40 cellular contexts compared by ENCODE assay signal in genomic region chr2:136994793-136995192, GRCh38.
"Had no signal": no experiment of that assay in that cellular context is flagged by ENCODE, and none has a peak within 500 bp of the region (broad histone marks: within the 10 kb centered on the region; RNA-seq: fewer than 3 reads in every experiment).

No MANE protein-coding gene starts in this region.

- H3K9me3 Mint-ChIP-seq: activated naive CD4-positive, alpha-beta T cell treated with anti-CD3 and anti-CD28 coated beads for 36 hours; activated naive CD4-positive, alpha-beta T cell treated with anti-CD3 and anti-CD28 coated beads, Interleukin-2, amount 10 ng/mL, durations not matched to agents 7 days and 5 days; activated naive CD8-positive, alpha-beta T cell treated with anti-CD3 and anti-CD28 coated beads for 36 hours; activated naive CD8-positive, alpha-beta T cell treated with anti-CD3 and anti-CD28 coated beads, Interleukin-2, amount 10 ng/mL, durations not matched to agents 7 days and 5 days; activated naive CD8-positive, alpha-beta T cell treated with anti-CD3 and anti-CD28 coated beads, Interleukin-2, amount 50 U/mL, for 24 hours; activated T-cell treated with anti-CD3 and anti-CD28 coated beads, Interleukin-2, amount 50 U/mL, for 24 hours; activated T-cell treated with anti-CD3 and anti-CD28 coated beads, Interleukin-2, amount 50 U/mL, for 4 hours; activated T-cell treated with anti-CD3 and anti-CD28 coated beads, Interleukin-2, amount 50 U/mL, for 72 hours; activated T-helper 1 cell treated with anti-CD3 and anti-CD28 coated beads, Interleukin-12 subunit alpha, Interleukin-12 subunit beta, Interleukin-2, Interleukin-4 antibody, amounts not matched to agents 30 ng/mL and 10 ng/mL and 1 ng/mL, durations not matched to agents 14 hours and 24 hours and 36 hours; activated T-helper 2 cell treated with anti-CD3 and anti-CD28 coated beads, Interferon-gamma antibody, Interleukin-2, Interleukin-4, amounts not matched to agents 10 μg/mL and 5 μg/mL and 100 μg/mL, durations not matched to agents 14 hours and 24 hours and 36 hours had no signal

- H3K4me3 Mint-ChIP-seq: activated naive CD4-positive, alpha-beta T cell treated with anti-CD3 and anti-CD28 coated beads for 36 hours; activated naive CD4-positive, alpha-beta T cell treated with anti-CD3 and anti-CD28 coated beads, Interleukin-2, amount 10 ng/mL, durations not matched to agents 7 days and 5 days; activated naive CD4-positive, alpha-beta T cell treated with anti-CD3 and anti-CD28 coated beads, Interleukin-2, amount 50 U/mL, for 24 hours; activated naive CD8-positive, alpha-beta T cell; activated naive CD8-positive, alpha-beta T cell treated with anti-CD3 and anti-CD28 coated beads for 36 hours; activated naive CD8-positive, alpha-beta T cell treated with anti-CD3 and anti-CD28 coated beads, Interleukin-2, amount 10 ng/mL, durations not matched to agents 7 days and 5 days; activated naive CD8-positive, alpha-beta T cell treated with anti-CD3 and anti-CD28 coated beads, Interleukin-2, amount 50 U/mL, for 24 hours; activated T-cell treated with anti-CD3 and anti-CD28 coated beads, Interleukin-2, amount 50 U/mL, for 24 hours; activated T-cell treated with anti-CD3 and anti-CD28 coated beads, Interleukin-2, amount 50 U/mL, for 4 hours; activated T-cell treated with anti-CD3 and anti-CD28 coated beads, Interleukin-2, amount 50 U/mL, for 72 hours; activated T-helper 1 cell treated with anti-CD3 and anti-CD28 coated beads, Interleukin-12 subunit alpha, Interleukin-12 subunit beta, Interleukin-2, Interleukin-4 antibody, amounts not matched to agents 30 ng/mL and 10 ng/mL and 1 ng/mL, durations not matched to agents 14 hours and 24 hours and 36 hours; activated T-helper 17 cell treated with anti-CD3 and anti-CD28 coated beads, Interleukin-2, amount 50 U/mL, for 72 hours; brain; central memory CD8-positive, alpha-beta T cell had no signal

- FAIRE-seq: astrocyte, bronchial epithelial cell had no signal

- H3K36me3 ChIP-seq: adrenal gland, ascending aorta, brain microvascular endothelial cell, breast epithelium, cardiac muscle cell had no signal

- ATAC-seq: activated naive CD4-positive, alpha-beta T cell treated with anti-CD3 and anti-CD28 coated beads, Interleukin-2, amount 50 U/mL, for 72 hours; activated naive CD8-positive, alpha-beta T cell treated with anti-CD3 and anti-CD28 coated beads, Interleukin-2, amount 50 U/mL, for 24 hours; activated T-cell treated with anti-CD3 and anti-CD28 coated beads, Interleukin-2, amount 50 U/mL, for 4 hours; activated T-cell treated with anti-CD3 and anti-CD28 coated beads, Interleukin-2, amount 50 U/mL, for 72 hours; activated T-helper 17 cell treated with anti-CD3 and anti-CD28 coated beads, Interleukin-2, amount 50 U/mL, for 72 hours; body of pancreas had no signal

- H3K27ac Mint-ChIP-seq: activated naive CD4-positive, alpha-beta T cell treated with anti-CD3 and anti-CD28 coated beads for 36 hours; activated naive CD4-positive, alpha-beta T cell treated with anti-CD3 and anti-CD28 coated beads, Interleukin-2, amount 10 ng/mL, durations not matched to agents 7 days and 5 days; activated naive CD4-positive, alpha-beta T cell treated with anti-CD3 and anti-CD28 coated beads, Interleukin-2, amount 50 U/mL, for 24 hours; activated naive CD4-positive, alpha-beta T cell treated with anti-CD3 and anti-CD28 coated beads, Interleukin-2, amount 50 U/mL, for 72 hours; activated naive CD8-positive, alpha-beta T cell; activated naive CD8-positive, alpha-beta T cell treated with anti-CD3 and anti-CD28 coated beads for 36 hours; activated naive CD8-positive, alpha-beta T cell treated with anti-CD3 and anti-CD28 coated beads, Interleukin-2, amount 10 ng/mL, durations not matched to agents 7 days and 5 days; activated naive CD8-positive, alpha-beta T cell treated with anti-CD3 and anti-CD28 coated beads, Interleukin-2, amount 50 U/mL, for 24 hours; activated T-cell treated with anti-CD3 and anti-CD28 coated beads, Interleukin-2, amount 50 U/mL, for 24 hours; activated T-cell treated with anti-CD3 and anti-CD28 coated beads, Interleukin-2, amount 50 U/mL, for 72 hours; activated T-helper 1 cell treated with anti-CD3 and anti-CD28 coated beads, Interleukin-12 subunit alpha, Interleukin-12 subunit beta, Interleukin-2, Interleukin-4 antibody, amounts not matched to agents 30 ng/mL and 10 ng/mL and 1 ng/mL, durations not matched to agents 14 hours and 24 hours and 36 hours; activated T-helper 17 cell treated with anti-CD3 and anti-CD28 coated beads, Interleukin-2, amount 50 U/mL, for 72 hours; activated T-helper 2 cell treated with anti-CD3 and anti-CD28 coated beads, Interferon-gamma antibody, Interleukin-2, Interleukin-4, amounts not matched to agents 10 μg/mL and 5 μg/mL and 100 μg/mL, durations not matched to agents 14 hours and 24 hours and 36 hours; brain had no signal

- H3K36me3 Mint-ChIP-seq: activated naive CD4-positive, alpha-beta T cell treated with anti-CD3 and anti-CD28 coated beads, Interleukin-2, amount 10 ng/mL, durations not matched to agents 7 days and 5 days; activated naive CD4-positive, alpha-beta T cell treated with anti-CD3 and anti-CD28 coated beads, Interleukin-2, amount 50 U/mL, for 24 hours; activated naive CD4-positive, alpha-beta T cell treated with anti-CD3 and anti-CD28 coated beads, Interleukin-2, amount 50 U/mL, for 72 hours; activated naive CD8-positive, alpha-beta T cell; activated naive CD8-positive, alpha-beta T cell treated with anti-CD3 and anti-CD28 coated beads for 36 hours; activated naive CD8-positive, alpha-beta T cell treated with anti-CD3 and anti-CD28 coated beads, Interleukin-2, amount 10 ng/mL, durations not matched to agents 7 days and 5 days; brain had no signal

- H3K4me1 ChIP-seq: adrenal gland, ascending aorta, body of pancreas, breast epithelium had no signal

- DNase-seq: activated effector memory CD4-positive, alpha-beta T cell treated with anti-CD3 and anti-CD28 coated beads, Interleukin-2, amount 50 U/mL, for 16 hours; activated effector memory CD4-positive, alpha-beta T cell treated with Interleukin-2 at 50 U/mL for 16 hours; activated gamma-delta T cell; activated gamma-delta T cell treated with Interleukin-2 at 50 U/mL for 16 hours; activated naive CD4-positive, alpha-beta T cell; activated naive CD4-positive, alpha-beta T cell treated with anti-CD3 and anti-CD28 coated beads for 36 hours; activated naive CD4-positive, alpha-beta T cell treated with anti-CD3 and anti-CD28 coated beads, Interleukin-2, amount 10 ng/mL, durations not matched to agents 7 days and 5 days; activated naive CD4-positive, alpha-beta T cell treated with anti-CD3 and anti-CD28 coated beads, Interleukin-2, amount 50 U/mL, for 16 hours; activated naive CD4-positive, alpha-beta T cell treated with Interleukin-2 at 50 U/mL for 16 hours; activated naive CD8-positive, alpha-beta T cell treated with anti-CD3 and anti-CD28 coated beads for 36 hours; activated naive CD8-positive, alpha-beta T cell treated with anti-CD3 and anti-CD28 coated beads, Interleukin-2, amount 10 ng/mL, durations not matched to agents 7 days and 5 days; activated naive CD8-positive, alpha-beta T cell treated with anti-CD3 and anti-CD28 coated beads, Interleukin-2, amount 50 U/mL, for 24 hours; activated T-cell treated with anti-CD3 and anti-CD28 coated beads, Interleukin-2, amount 50 U/mL, for 1 hour; activated T-cell treated with anti-CD3 and anti-CD28 coated beads, Interleukin-2, amount 50 U/mL, for 24 hours; activated T-cell treated with anti-CD3 and anti-CD28 coated beads, Interleukin-2, amount 50 U/mL, for 4 hours; activated T-cell treated with anti-CD3 and anti-CD28 coated beads, Interleukin-2, amount 50 U/mL, for 48 hours; activated T-cell treated with anti-CD3 and anti-CD28 coated beads, Interleukin-2, amount 50 U/mL, for 72 hours; adrenal gland; amniotic stem cell; amygdala; anterior cingulate cortex; aorta; body of pancreas; brain microvascular endothelial cell; caudate nucleus; central memory CD4-positive, alpha-beta T cell; cerebellar nuclear complex had no signal

- H3K4me3 ChIP-seq: adrenal gland, ascending aorta, body of pancreas, breast epithelium, cardiac muscle cell had no signal

- H3K27ac ChIP-seq: adrenal gland, ascending aorta, body of pancreas, brain microvascular endothelial cell, breast epithelium, cardiac muscle cell had no signal

- H3K27me3 ChIP-seq: adrenal gland, ascending aorta, body of pancreas, brain microvascular endothelial cell, breast epithelium, cardiac muscle cell had no signal

- H3K9me3 ChIP-seq: adrenal gland, ascending aorta, body of pancreas, breast epithelium had no signal

- H3K4me1 Mint-ChIP-seq: activated naive CD4-positive, alpha-beta T cell treated with anti-CD3 and anti-CD28 coated beads, Interleukin-2, amount 10 ng/mL, durations not matched to agents 7 days and 5 days; activated naive CD4-positive, alpha-beta T cell treated with anti-CD3 and anti-CD28 coated beads, Interleukin-2, amount 50 U/mL, for 24 hours; activated naive CD8-positive, alpha-beta T cell treated with anti-CD3 and anti-CD28 coated beads for 36 hours; activated naive CD8-positive, alpha-beta T cell treated with anti-CD3 and anti-CD28 coated beads, Interleukin-2, amount 10 ng/mL, durations not matched to agents 7 days and 5 days; activated naive CD8-positive, alpha-beta T cell treated with anti-CD3 and anti-CD28 coated beads, Interleukin-2, amount 50 U/mL, for 24 hours; activated T-helper 17 cell treated with anti-CD3 and anti-CD28 coated beads, Interleukin-2, amount 50 U/mL, for 72 hours; brain; central memory CD8-positive, alpha-beta T cell had no signal
